ENCODE assay signal across 26 cellular contexts in genomic region chr20:64217539-64217938, GRCh38. TPM values are rescaled to one million over a fixed set of nuclear protein-coding genes. Genes with fewer than 3 reads are reported as not detected.
"Had no signal": no experiment of that assay in that cellular context is flagged by ENCODE, and none has a peak within 500 bp of the region (broad histone marks: within the 10 kb centered on the region; RNA-seq: fewer than 3 reads in every experiment).

No MANE protein-coding gene starts in this region.

- H3K27me3 Mint-ChIP-seq: activated CD4-positive, alpha-beta memory T cell treated with anti-CD3 and anti-CD28 coated beads for 36 hours; activated naive CD8-positive, alpha-beta T cell treated with anti-CD3 and anti-CD28 coated beads for 36 hours; stimulated activated memory B cell treated with anti-CD40 and anti-IgM and Interleukin-4, amounts not matched to agents 10 μg/mL and 1 μg/mL and 100 μg/mL, for 72 hours had no signal

- H3K9me3 Mint-ChIP-seq: activated CD4-positive, alpha-beta memory T cell treated with anti-CD3 and anti-CD28 coated beads for 36 hours; activated naive CD8-positive, alpha-beta T cell treated with anti-CD3 and anti-CD28 coated beads for 36 hours; central memory CD8-positive, alpha-beta T cell; mesothelial cell of epicardium; natural killer cell; stimulated activated memory B cell treated with anti-CD40 and anti-IgM and Interleukin-4, amounts not matched to agents 10 μg/mL and 1 μg/mL and 100 μg/mL, for 72 hours had no signal

- H3K36me3 Mint-ChIP-seq: activated CD4-positive, alpha-beta memory T cell treated with anti-CD3 and anti-CD28 coated beads for 36 hours; activated naive CD8-positive, alpha-beta T cell treated with anti-CD3 and anti-CD28 coated beads for 36 hours; mesothelial cell of epicardium; natural killer cell; stimulated activated memory B cell treated with anti-CD40 and anti-IgM and Interleukin-4, amounts not matched to agents 10 μg/mL and 1 μg/mL and 100 μg/mL, for 72 hours had no signal

- H3K27ac ChIP-seq: hepatocyte, sigmoid colon, stomach, suprapubic skin, uterus had no signal

- H3K4me2 ChIP-seq: hepatocyte, smooth muscle cell had no signal

- H3K27ac Mint-ChIP-seq: activated CD4-positive, alpha-beta memory T cell treated with anti-CD3 and anti-CD28 coated beads for 36 hours; activated naive CD8-positive, alpha-beta T cell treated with anti-CD3 and anti-CD28 coated beads for 36 hours; mesothelial cell of epicardium; natural killer cell; stimulated activated memory B cell treated with anti-CD40 and anti-IgM and Interleukin-4, amounts not matched to agents 10 μg/mL and 1 μg/mL and 100 μg/mL, for 72 hours had no signal

- H2AFZ ChIP-seq: hepatocyte had no signal

- H3K9me3 ChIP-seq: sigmoid colon, stomach, suprapubic skin, uterus had no signal

- H3K79me2 ChIP-seq: hepatocyte had no signal

- H3K27me3 ChIP-seq: hepatocyte, sigmoid colon, uterus had no signal

- H3K4me1 Mint-ChIP-seq: stimulated activated memory B cell treated with anti-CD40 and anti-IgM and Interleukin-4, amounts not matched to agents 10 μg/mL and 1 μg/mL and 100 μg/mL, for 72 hours had no signal

- DNase-seq: activated CD4-positive, alpha-beta memory T cell treated with anti-CD3 and anti-CD28 coated beads for 36 hours; activated CD4-positive, alpha-beta T cell treated with anti-CD3 and anti-CD28 coated beads for 48 hours; activated naive CD4-positive, alpha-beta T cell treated with Interleukin-2 at 50 U/mL for 16 hours; activated naive CD8-positive, alpha-beta T cell treated with anti-CD3 and anti-CD28 coated beads for 36 hours; activated T-cell treated with anti-CD3 and anti-CD28 coated beads, Interleukin-2, amount 50 U/mL, for 48 hours; effector memory CD4-positive, alpha-beta T cell; foreskin melanocyte; left ventricle myocardium superior; mammary epithelial cell; natural killer cell; sigmoid colon; stimulated activated CD4-positive, alpha-beta T cell treated with anti-CD3 and anti-CD28 coated beads, Interleukin-15, amount 100 ng/mL, for 24 hours; stomach; trophoblast cell; uterus had no signal

- H3K4me3 Mint-ChIP-seq: activated CD4-positive, alpha-beta memory T cell treated with anti-CD3 and anti-CD28 coated beads for 36 hours; activated naive CD8-positive, alpha-beta T cell treated with anti-CD3 and anti-CD28 coated beads for 36 hours; central memory CD8-positive, alpha-beta T cell; mesothelial cell of epicardium; natural killer cell; stimulated activated memory B cell treated with anti-CD40 and anti-IgM and Interleukin-4, amounts not matched to agents 10 μg/mL and 1 μg/mL and 100 μg/mL, for 72 hours had no signal

- H3K36me3 ChIP-seq: sigmoid colon, stomach, suprapubic skin, uterus had no signal

- H3K4me3 ChIP-seq: hepatocyte, sigmoid colon, smooth muscle cell, stomach, suprapubic skin, uterus had no signal

RNA-seq across cellular contexts. Expression of gene MYT1, which starts 53.3 kb away (rescaled TPM):
- total RNA-seq: activated CD4-positive, alpha-beta memory T cell treated with anti-CD3 and anti-CD28 coated beads for 36 hours; astrocyte; dermis microvascular lymphatic vessel endothelial cell; esophagus mucosa; mammary epithelial cell; natural killer cell; osteoblast; posterior vena cava had no signal
